In the genomic region with DNA sequence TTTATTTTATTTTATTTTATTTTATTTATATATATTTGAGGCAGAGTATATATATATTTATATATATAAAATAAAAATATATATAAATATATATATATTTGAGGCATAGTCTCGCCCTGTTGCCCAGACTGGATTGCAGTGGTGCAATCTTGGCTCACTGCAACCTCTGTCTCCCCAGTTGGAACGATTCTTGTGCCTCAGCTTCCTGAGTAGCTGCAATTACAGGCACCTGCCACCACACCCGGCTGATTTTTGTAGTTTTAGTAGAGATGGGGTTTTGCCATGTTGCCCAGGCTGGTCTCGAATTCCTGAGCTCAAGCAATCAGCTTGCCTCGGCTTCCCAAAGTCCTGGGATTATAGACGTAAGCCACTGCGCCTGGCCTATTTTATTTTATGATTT, we compare ENCODE assay signal across 20 cellular contexts.
"Had no signal": no experiment of that assay in that cellular context is flagged by ENCODE, and none has a peak within 500 bp of the region (broad histone marks: within the 10 kb centered on the region; RNA-seq: fewer than 3 reads in every experiment).

No MANE protein-coding gene starts in this region.

- DNase-seq: activated CD4-positive, alpha-beta T cell treated with anti-CD3 and anti-CD28 coated beads for 36 hours; activated CD4-positive, CD25-positive, alpha-beta regulatory T cell; activated CD8-positive, alpha-beta memory T cell treated with anti-CD3 and anti-CD28 coated beads, Interleukin-2, amount 50 U/mL, for 48 hours; activated CD8-positive, alpha-beta T cell treated with anti-CD3 and anti-CD28 coated beads, Interleukin-2, amount 10 ng/mL, durations not matched to agents 7 days and 5 days; activated naive CD4-positive, alpha-beta T cell; activated T-cell treated with anti-CD3 and anti-CD28 coated beads, Interleukin-2, amount 50 U/mL, for 1 hour; aorta; MM.1S; NCI-H1105; NCI-H1436; NCI-H1694 treated with DMSO at 0.1 percent for 48 hours; NCI-H2029 treated with DMSO at 0.1 percent for 48 hours; NCI-H510A treated with DMSO at 0.1 percent for 48 hours; NCI-H69; NK-92 treated with Interleukin-12 subunit alpha and Interleukin-12 subunit beta, amount 100 ng/mL, for 24 hours; SHP77 treated with DMSO at 0.1 percent for 48 hours had no signal

- H3K27ac Mint-ChIP-seq: activated CD4-positive, alpha-beta T cell treated with anti-CD3 and anti-CD28 coated beads for 36 hours; activated naive CD4-positive, alpha-beta T cell treated with anti-CD3 and anti-CD28 coated beads, Interleukin-2, amount 50 U/mL, for 24 hours; T-helper 1 cell treated with Interleukin-12 subunit alpha and Interleukin-12 subunit beta and Interleukin-4 antibody, amounts not matched to agents 30 μg/mL and 1 μg/mL, for 36 hours had no signal

- H3K9me3 ChIP-seq: breast epithelium, Peyer's patch had no signal

- H3K4me3 ChIP-seq: breast epithelium, Peyer's patch had no signal

- H3K27ac ChIP-seq: breast epithelium had no signal

- H3K36me3 ChIP-seq: breast epithelium had no signal

- H3K4me3 Mint-ChIP-seq: activated CD4-positive, alpha-beta T cell treated with anti-CD3 and anti-CD28 coated beads for 36 hours; activated CD8-positive, alpha-beta T cell treated with anti-CD3 and anti-CD28 coated beads, Interleukin-2, amount 10 ng/mL, durations not matched to agents 7 days and 5 days; activated naive CD4-positive, alpha-beta T cell treated with anti-CD3 and anti-CD28 coated beads, Interleukin-2, amount 50 U/mL, for 24 hours; T-helper 1 cell treated with Interleukin-12 subunit alpha and Interleukin-12 subunit beta and Interleukin-4 antibody, amounts not matched to agents 30 μg/mL and 1 μg/mL, for 36 hours had no signal

- H3K4me1 Mint-ChIP-seq: activated CD4-positive, alpha-beta T cell treated with anti-CD3 and anti-CD28 coated beads for 36 hours; activated naive CD4-positive, alpha-beta T cell treated with anti-CD3 and anti-CD28 coated beads, Interleukin-2, amount 50 U/mL, for 24 hours had no signal

- H3K27me3 Mint-ChIP-seq: activated CD4-positive, alpha-beta T cell treated with anti-CD3 and anti-CD28 coated beads for 36 hours; activated naive CD4-positive, alpha-beta T cell treated with anti-CD3 and anti-CD28 coated beads, Interleukin-2, amount 50 U/mL, for 24 hours had no signal

- H3K27me3 ChIP-seq: breast epithelium, Peyer's patch had no signal

- H3K9me3 Mint-ChIP-seq: activated naive CD4-positive, alpha-beta T cell treated with anti-CD3 and anti-CD28 coated beads, Interleukin-2, amount 50 U/mL, for 24 hours; T-helper 1 cell treated with Interleukin-12 subunit alpha and Interleukin-12 subunit beta and Interleukin-4 antibody, amounts not matched to agents 30 μg/mL and 1 μg/mL, for 36 hours had no signal

- ATAC-seq: activated CD4-positive, alpha-beta T cell treated with anti-CD3 and anti-CD28 coated beads for 36 hours; activated CD8-positive, alpha-beta T cell treated with anti-CD3 and anti-CD28 coated beads, Interleukin-2, amount 10 ng/mL, durations not matched to agents 7 days and 5 days had no signal
